ENCODE assay signal across 15 cellular contexts in the genomic region with DNA sequence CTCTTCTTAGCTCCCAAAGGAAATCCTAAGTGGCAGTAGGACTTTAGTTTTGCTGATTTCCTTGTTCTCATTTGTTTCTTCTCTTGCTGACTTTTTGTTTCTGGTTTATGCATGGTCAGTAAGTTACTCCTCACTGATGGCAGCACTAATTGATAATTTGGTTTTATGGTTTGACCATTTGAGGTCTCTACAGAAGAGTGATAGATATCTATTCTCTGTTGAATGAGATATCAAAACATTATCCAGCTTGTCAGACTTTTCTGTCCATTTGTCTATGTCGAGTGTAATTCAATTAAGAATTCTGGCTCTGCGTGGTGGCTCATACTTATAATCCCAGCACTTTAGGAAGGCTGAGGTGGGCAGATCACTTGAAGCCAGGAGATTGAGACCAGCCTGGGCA.
DNase-seq lines count a peak whose midpoint lies in the region; ATAC-seq, FAIRE-seq and TF ChIP-seq lines count a peak whose summit lies in the region.
"Had no signal": no experiment of that assay in that cellular context is flagged by ENCODE, and none has a peak within 500 bp of the region (broad histone marks: within the 10 kb centered on the region; RNA-seq: fewer than 3 reads in every experiment).

No MANE protein-coding gene starts in this region.

- H3K9me3 ChIP-seq in A673 (ENCODE audit: low read depth, low read length, poor library complexity, severe bottlenecking) (no peaks in the 10 kb centered on the region), Karpas-422 (ENCODE audit: low read length) (no peaks in the 10 kb centered on the region), K562 (replicated peaks; ENCODE audit: control insufficient read depth, insufficient read depth, low read depth, low read length) (no peaks in the 10 kb centered on the region)
- H3K9me3 ChIP-seq: body of pancreas, thyroid gland had no signal

- TF ChIP-seq EP300 in K562 (IDR thresholded peaks at IDR 0.05; ENCODE audit: low read length): no peak

- no peaks in the 10 kb centered on the region for H3K36me3 ChIP-seq in A673 (ENCODE audit: insufficient read depth, low read length, poor library complexity, severe bottlenecking)
- no peaks in the 10 kb centered on the region for H3K36me3 ChIP-seq in Karpas-422 (ENCODE audit: insufficient read depth, low read length)
- no peaks in the 10 kb centered on the region for H3K36me3 ChIP-seq in K562 (ENCODE audit: control insufficient read depth, insufficient read depth, low read length)
- H3K36me3 ChIP-seq: thyroid gland had no signal

- H2AFZ ChIP-seq in Karpas-422 (ENCODE audit: low read length): no peak overlapping the region
- peak overlapping the region; percentile 88; the same call in 1 of the 2 replicates for H2AFZ ChIP-seq in K562 (ENCODE audit: low read depth, low read length)

- H3K4me1 Mint-ChIP-seq in mesothelial cell of epicardium: peaks cover 35% of the 10 kb centered on the region
- H3K4me1 Mint-ChIP-seq in activated CD4-positive, alpha-beta T cell treated with anti-CD3 and anti-CD28 coated beads for 36 hours: peaks cover 5% of the 10 kb centered on the region

- in situ Hi-C loops in K562 (cut with MboI): no loop called here

- TF ChIP-seq RAD21 in K562 (CRISPR knock-in tag; conservative IDR thresholded peaks at IDR 0.05 in 1 of 2, IDR thresholded peaks at IDR 0.05 in 1 of 2): no peak

- H3K4me3 Mint-ChIP-seq in mesothelial cell of epicardium: no peak overlapping the region
- H3K4me3 Mint-ChIP-seq in activated CD4-positive, alpha-beta T cell treated with anti-CD3 and anti-CD28 coated beads for 36 hours: no peak overlapping the region
- H3K4me3 Mint-ChIP-seq: CD8-positive, alpha-beta memory T cell; natural killer cell; stimulated activated naive CD8-positive, alpha-beta T cell treated with anti-CD3 and anti-CD28 coated beads, Interleukin-15, amount 100 ng/mL, for 72 hours had no signal

- no peaks in the 10 kb centered on the region for H3K27me3 Mint-ChIP-seq in mesothelial cell of epicardium (ENCODE audit: low read depth)
- no peaks in the 10 kb centered on the region for H3K27me3 Mint-ChIP-seq in activated CD4-positive, alpha-beta T cell treated with anti-CD3 and anti-CD28 coated beads for 36 hours
- H3K27me3 Mint-ChIP-seq: CD8-positive, alpha-beta memory T cell; stimulated activated naive CD8-positive, alpha-beta T cell treated with anti-CD3 and anti-CD28 coated beads, Interleukin-15, amount 100 ng/mL, for 72 hours had no signal

- H3K27ac Mint-ChIP-seq in mesothelial cell of epicardium: peak overlapping the region; percentile 17
- no peak overlapping the region for H3K27ac Mint-ChIP-seq in activated CD4-positive, alpha-beta T cell treated with anti-CD3 and anti-CD28 coated beads for 36 hours
- H3K27ac Mint-ChIP-seq: stimulated activated naive CD8-positive, alpha-beta T cell treated with anti-CD3 and anti-CD28 coated beads, Interleukin-15, amount 100 ng/mL, for 72 hours had no signal

- H3K36me3 Mint-ChIP-seq in mesothelial cell of epicardium: peaks cover 8% of the 10 kb centered on the region
- H3K36me3 Mint-ChIP-seq in activated CD4-positive, alpha-beta T cell treated with anti-CD3 and anti-CD28 coated beads for 36 hours (ENCODE audit: low read depth): no peaks in the 10 kb centered on the region
- H3K36me3 Mint-ChIP-seq: natural killer cell had no signal

- peaks cover 9% of the 10 kb centered on the region for H3K9me3 Mint-ChIP-seq in mesothelial cell of epicardium
- no peaks in the 10 kb centered on the region for H3K9me3 Mint-ChIP-seq in activated CD4-positive, alpha-beta T cell treated with anti-CD3 and anti-CD28 coated beads for 36 hours (ENCODE audit: low read depth)
- H3K9me3 Mint-ChIP-seq: CD8-positive, alpha-beta memory T cell; natural killer cell had no signal

- no peaks in the 10 kb centered on the region for H3K9me1 ChIP-seq in K562 (ENCODE audit: control insufficient read depth, insufficient read depth, low read length)

- ATAC-seq in K562 (no peak), GM18909 (IDR thresholded peaks at IDR 0.05; ENCODE audit: poor library complexity, unreplicated experiment) (no peak)
- ATAC-seq in activated CD4-positive, alpha-beta T cell treated with anti-CD3 and anti-CD28 coated beads for 36 hours: no peak

- no peak overlapping the region for H3K4me3 ChIP-seq in A673 (ENCODE audit: low read depth, low read length, poor library complexity, severe bottlenecking)
- no peak overlapping the region for H3K4me3 ChIP-seq in Karpas-422 (ENCODE audit: low read length)
- no peak overlapping the region for H3K4me3 ChIP-seq in K562
- H3K4me3 ChIP-seq: body of pancreas, thyroid gland had no signal

- peak overlapping the region; percentile 34 for H3K27ac ChIP-seq in A673 (ENCODE audit: low read depth, low read length, poor library complexity, severe bottlenecking)
- peak overlapping the region; percentile 72 for H3K27ac ChIP-seq in Karpas-422 (ENCODE audit: low read length)
- no peak overlapping the region for H3K27ac ChIP-seq in K562 (ENCODE audit: extremely low read depth, low read depth, low read length)
- H3K27ac ChIP-seq: body of pancreas, thyroid gland had no signal

- H3K9ac ChIP-seq in Karpas-422 (ENCODE audit: low read length) (peak overlapping the region; percentile 7; the same call in 1 of the 2 replicates), K562 (ENCODE audit: insufficient read depth in 1 of 2, low read depth in 2 of 2, low read length in 2 of 2) (no peak overlapping the region)

- H4K20me1 ChIP-seq in Karpas-422 (ENCODE audit: insufficient read depth, low read depth, low read length) (no peaks in the 10 kb centered on the region), K562 (replicated peaks; ENCODE audit: control insufficient read depth, insufficient read depth, low read length) (no peaks in the 10 kb centered on the region)

- CTCF ChIA-PET in A673 (lab: Charles Lee) (no interaction called here), K562 (lab: Yijun Ruan, JAX; ENCODE audit: low intra/inter-chr PET ratio) (no interaction called here)
- CTCF ChIA-PET in activated CD4-positive, alpha-beta T cell treated with anti-CD3 and anti-CD28 coated beads for 36 hours (lab: Charles Lee): interaction anchor here (0.8 to 1.2 kb wide), 4 partner anchors 10 to 252 kb away, joined by 3 to 4 read pairs (median 4); no protein-coding TSS in a partner anchor

- H3K4me2 ChIP-seq in Karpas-422 (ENCODE audit: low read depth, low read length, poor library complexity, severe bottlenecking): peak overlapping the region; percentile 32
- no peak overlapping the region for H3K4me2 ChIP-seq in K562 (ENCODE audit: insufficient read depth, low read length)

- H3K27me3 ChIP-seq in A673 (replicated peaks; ENCODE audit: insufficient read depth, low read depth, low read length, poor library complexity) (no peaks in the 10 kb centered on the region), Karpas-422 (ENCODE audit: low read length) (no peaks in the 10 kb centered on the region), K562 (ENCODE audit: control insufficient read depth in 2 of 2, insufficient read depth in 2 of 2, low read length in 2 of 2) (no peaks in the 10 kb centered on the region)
- H3K27me3 ChIP-seq: body of pancreas, thyroid gland had no signal

- no peak for TF ChIP-seq CTCF in A673 (conservative IDR thresholded peaks at IDR 0.05; ENCODE audit: low read depth, low read length)
- no peak for TF ChIP-seq CTCF in K562 (IDR thresholded peaks at IDR 0.05 in 2 of 3, conservative IDR thresholded peaks at IDR 0.05 in 1 of 3; ENCODE audit: insufficient read depth in 2 of 3, low read depth in 1 of 3, low read length in 3 of 3)
- TF ChIP-seq CTCF in mesothelial cell of epicardium (IDR thresholded peaks at IDR 0.05; ENCODE audit: unreplicated experiment): no peak

- H3K4me1 ChIP-seq in A673 (ENCODE audit: insufficient read depth, low read length, poor library complexity, severe bottlenecking) (peaks cover 36% of the 10 kb centered on the region), Karpas-422 (ENCODE audit: low read length) (peaks cover 55% of the 10 kb centered on the region), K562 (replicated peaks in 1 of 2; ENCODE audit: control insufficient read depth in 2 of 2, insufficient read depth in 2 of 2, low read length in 2 of 2) (peaks cover 0 to 7% of the 10 kb centered on the region in 2 experiments; a peak in 3 of 5 replicates)

- intact Hi-C loops in A673 (cut with micrococcal nuclease; ENCODE audit: unreplicated experiment) (no loop called here), K562 (cut with micrococcal nuclease) (no loop called here)
- intact Hi-C loops in activated CD4-positive, alpha-beta T cell treated with anti-CD3 and anti-CD28 coated beads for 36 hours (cut with DNase I, micrococcal nuclease): no loop called here

- 19% methylated on average over 2 of the region's 2 CpGs for WGBS in K562 (ENCODE audit: insufficient coverage, low coverage, missing lambda C conversion rate)

- TF ChIP-seq POLR2A in K562 (conservative IDR thresholded peaks at IDR 0.05): no peak

- H3K79me2 ChIP-seq in Karpas-422 (ENCODE audit: low read length): peaks cover 52% of the 10 kb centered on the region
- no peaks in the 10 kb centered on the region for H3K79me2 ChIP-seq in K562 (ENCODE audit: control insufficient read depth, insufficient read depth, low read length)

- DNase-seq in A673 (ENCODE audit: low spot score) (no peak), Karpas-422 (no peak), K562 (ENCODE audit: extremely low read depth in 1 of 4, low spot score in 3 of 4) (no peak), mesothelial cell of epicardium (ENCODE audit: low spot score in 2 of 2, unreplicated experiment in 2 of 2) (no peak), NCI-H146 (lab: John Stamatoyannopoulos, UW) (no peak), T-helper 1 cell (no peak)
- DNase-seq in activated CD4-positive, alpha-beta T cell treated with anti-CD3 and anti-CD28 coated beads for 36 hours: no peak
- DNase-seq: 8988T; left ventricle myocardium superior; natural killer cell; stimulated activated naive CD8-positive, alpha-beta T cell treated with anti-CD3 and anti-CD28 coated beads, Interleukin-15, amount 100 ng/mL, for 72 hours; thyroid gland had no signal

- POLR2A ChIA-PET in A673 (lab: Charles Lee; ENCODE audit: low non-redundant PET) (no interaction called here), K562 (lab: Yijun Ruan, JAX) (interaction anchor here (0.7 to 1.5 kb wide), 3 partner anchors 8 to 37 kb away, joined by 3 to 7 read pairs (median 3); no protein-coding TSS in a partner anchor)
- POLR2A ChIA-PET in activated CD4-positive, alpha-beta T cell treated with anti-CD3 and anti-CD28 coated beads for 36 hours (lab: Charles Lee): no interaction called here

- FAIRE-seq in K562 (lab: Jason Lieb, UNC): no peak

- no peaks in the 10 kb centered on the region for H3K9me2 ChIP-seq in Karpas-422 (replicated peaks; ENCODE audit: insufficient read depth, low read length)

- BruUV-seq in A673 (replicated peaks; lab: Mats Ljungman, UMichigan): no TSS peak
- BruUV-seq in K562 (replicated peaks; lab: Mats Ljungman, UMichigan): no TSS peak
